ENCODE assay signal across 11 cellular contexts in the genomic region with DNA sequence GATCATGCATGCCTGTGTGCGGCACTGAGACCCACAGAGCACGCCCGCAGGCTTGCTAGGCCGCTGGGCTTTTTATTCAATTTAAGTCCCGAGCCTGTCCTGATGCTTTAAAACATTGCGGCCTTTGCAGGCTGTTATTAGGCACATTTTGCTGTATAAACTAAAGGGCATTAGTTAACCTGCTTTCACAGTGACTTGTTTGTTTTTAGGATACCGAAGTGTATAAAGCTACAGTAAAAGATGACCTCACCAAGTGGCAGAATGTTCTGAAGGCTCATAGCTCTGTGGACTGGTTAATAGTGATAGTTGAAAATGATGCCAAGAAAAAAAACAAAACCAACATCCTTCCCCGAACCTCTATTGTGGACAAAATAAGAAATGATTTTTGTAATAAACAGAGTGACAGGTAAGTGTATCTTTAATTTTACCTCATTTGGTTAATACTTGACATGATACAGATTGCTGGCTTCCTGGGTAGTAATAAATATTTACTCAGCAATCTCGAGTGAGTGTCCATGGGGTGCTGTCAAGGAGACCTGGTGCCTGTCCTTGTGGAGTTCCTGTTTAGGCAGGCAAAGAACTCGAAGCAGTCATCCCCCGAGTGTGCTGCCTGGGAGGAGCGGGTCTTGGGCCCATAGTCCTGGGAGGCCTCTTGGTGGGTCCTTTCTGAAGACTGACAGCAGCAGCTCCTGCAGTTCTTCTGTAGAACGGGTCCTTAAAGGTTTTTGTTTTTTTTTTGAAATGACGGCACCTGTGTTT. TPM values are rescaled to one million over a fixed set of nuclear protein-coding genes. Genes with fewer than 3 reads are reported as not detected.
A peak's percentile ranks its signal among the peaks of the same experiment; 100 is the strongest.
DNase-seq lines count a peak whose midpoint lies in the region; ATAC-seq and TF ChIP-seq lines count a peak whose summit lies in the region.
"Had no signal": no experiment of that assay in that cellular context is flagged by ENCODE, and none has a peak within 500 bp of the region (broad histone marks: within the 10 kb centered on the region; RNA-seq: fewer than 3 reads in every experiment).

No MANE protein-coding gene starts in this region.

- CTCF ChIA-PET in MCF 10A (lab: Yijun Ruan, JAX), result no interaction called here
- CTCF ChIA-PET in mammary epithelial cell (lab: Charles Lee; ENCODE audit: low non-redundant PET), result interaction anchor here (0.5 kb wide), 1 partner anchor 190 kb away, joined by 3 read pairs; no protein-coding TSS in a partner anchor

- H4K20me1 ChIP-seq in mammary epithelial cell (ENCODE audit: insufficient read depth, low read length), result no peaks in the 10 kb centered on the region

- peaks cover 71% of the 10 kb centered on the region for H3K79me2 ChIP-seq in mammary epithelial cell (ENCODE audit: insufficient read depth, low read length)

- peak overlapping the region; percentile 71 for H2AK5ac ChIP-seq in mesenchymal stem cell (ENCODE audit: low read length, severe bottlenecking)

- DNase-seq in MCF 10A (ENCODE audit: unreplicated experiment) (no peak), mammary epithelial cell (no peak), choroid plexus epithelial cell (ENCODE audit: low read depth) (peak; percentile 29), mesenchymal stem cell (peak; percentile 62), type B pancreatic cell (ENCODE audit: extremely low spot score, unreplicated experiment) (no peak), sciatic nerve (ENCODE audit: low spot score) (no peak), putamen (ENCODE audit: low spot score) (no peak), HK-2 (ENCODE audit: unreplicated experiment) (no peak)
- DNase-seq: activated naive CD8-positive, alpha-beta T cell treated with anti-CD3 and anti-CD28 coated beads for 36 hours; NCI-H2081 treated with DMSO at 0.1 percent for 48 hours had no signal

- no peak overlapping the region for H3K4me2 ChIP-seq in mammary epithelial cell (ENCODE audit: insufficient read depth, low read depth, low read length)
- H3K4me2 ChIP-seq in mesenchymal stem cell (ENCODE audit: low read length, poor library complexity, severe bottlenecking), result no peak overlapping the region

- H3K4me1 ChIP-seq in mammary epithelial cell (ENCODE audit: insufficient read depth, low read length) (no peaks in the 10 kb centered on the region), mesenchymal stem cell (ENCODE audit: control insufficient read depth, insufficient read depth, low read depth, low read length) (peaks cover 36% of the 10 kb centered on the region)

- H3K27me3 Mint-ChIP-seq in MCF 10A (ENCODE audit: insufficient read depth, unreplicated experiment) (no peaks in the 10 kb centered on the region), type B pancreatic cell (no peaks in the 10 kb centered on the region)
- H3K27me3 Mint-ChIP-seq: activated naive CD8-positive, alpha-beta T cell treated with anti-CD3 and anti-CD28 coated beads for 36 hours had no signal

- POLR2A ChIA-PET in MCF 10A (lab: Yijun Ruan, JAX), result interaction anchor here (1.2 kb wide), 1 partner anchor 17 kb away, joined by 3 read pairs; no protein-coding TSS in a partner anchor

- H3K36me3 Mint-ChIP-seq in MCF 10A (ENCODE audit: insufficient read depth, unreplicated experiment), result peaks cover 42% of the 10 kb centered on the region
- peaks cover 21% of the 10 kb centered on the region for H3K36me3 Mint-ChIP-seq in type B pancreatic cell

- intact Hi-C loops in MCF 10A (cut with micrococcal nuclease), result no loop called here
- intact Hi-C loops in mammary epithelial cell (cut with micrococcal nuclease), result no loop called here
- intact Hi-C loops in sciatic nerve (cut with DNase I), result no loop called here

- peak overlapping the region; percentile 75 for H2BK5ac ChIP-seq in mesenchymal stem cell (ENCODE audit: low read depth, low read length, poor library complexity, severe bottlenecking)

- peak overlapping the region; percentile 1 to 2 for H3K18ac ChIP-seq in mesenchymal stem cell (ENCODE audit: low read depth in 1 of 2, low read length in 2 of 2)

- no peak for ATAC-seq in sciatic nerve

- peaks cover 35% of the 10 kb centered on the region for H3K79me1 ChIP-seq in mesenchymal stem cell (replicated peaks; ENCODE audit: low read length, poor library complexity, severe bottlenecking)

- H3K9ac ChIP-seq in mammary epithelial cell (ENCODE audit: insufficient read depth, low read length) (no peak overlapping the region), mesenchymal stem cell (ENCODE audit: low read length) (no peak overlapping the region)

- H3K4me3 Mint-ChIP-seq in MCF 10A (ENCODE audit: unreplicated experiment) (no peak overlapping the region), type B pancreatic cell (no peak overlapping the region)
- H3K4me3 Mint-ChIP-seq: activated naive CD8-positive, alpha-beta T cell treated with anti-CD3 and anti-CD28 coated beads for 36 hours; T-helper 2 cell treated with Interferon-gamma antibody and Interleukin-4, amounts not matched to agents 5 μg/mL and 100 μg/mL, for 36 hours had no signal

- H3K36me3 ChIP-seq in mammary epithelial cell (ENCODE audit: insufficient read depth, low read length), result no peaks in the 10 kb centered on the region
- peaks cover 20 to 39% of the 10 kb centered on the region in 2 experiments for H3K36me3 ChIP-seq in mesenchymal stem cell (ENCODE audit: control insufficient read depth in 1 of 2, insufficient read depth in 2 of 2, low read depth in 1 of 2, low read length in 2 of 2)

- H3K27ac ChIP-seq in mammary epithelial cell (ENCODE audit: insufficient read depth, low read depth, low read length) (no peak overlapping the region), mesenchymal stem cell (ENCODE audit: low read length, poor library complexity, severe bottlenecking) (peak overlapping the region; percentile 93)

- no TSS peak for BruUV-seq in MCF 10A (replicated peaks; lab: Mats Ljungman, UMichigan)
- no TSS peak for BruUV-seq in mammary epithelial cell (replicated peaks; lab: Mats Ljungman, UMichigan)

- H3K4me1 Mint-ChIP-seq in MCF 10A (ENCODE audit: insufficient read depth, unreplicated experiment) (peaks cover 14% of the 10 kb centered on the region), type B pancreatic cell (ENCODE audit: unreplicated experiment) (peaks cover 27% of the 10 kb centered on the region)

- H3K9me3 Mint-ChIP-seq in MCF 10A (ENCODE audit: unreplicated experiment) (no peaks in the 10 kb centered on the region), type B pancreatic cell (no peaks in the 10 kb centered on the region)
- H3K9me3 Mint-ChIP-seq: activated naive CD8-positive, alpha-beta T cell treated with anti-CD3 and anti-CD28 coated beads for 36 hours; T-helper 2 cell treated with Interferon-gamma antibody and Interleukin-4, amounts not matched to agents 5 μg/mL and 100 μg/mL, for 36 hours had no signal

- no peak overlapping the region for H4K8ac ChIP-seq in mesenchymal stem cell (ENCODE audit: low read length)

- WGBS in mammary epithelial cell (ENCODE audit: low coverage, missing lambda C conversion rate), result 90% methylated on average over 13 of the region's 14 CpGs
- WGBS in mesenchymal stem cell, result 65% methylated on average over 11 of the region's 14 CpGs

- no peak overlapping the region for H2BK15ac ChIP-seq in mesenchymal stem cell (ENCODE audit: low read depth, poor library complexity, severe bottlenecking)

- H4K91ac ChIP-seq in mesenchymal stem cell (ENCODE audit: low read length), result no peak overlapping the region

- H2BK12ac ChIP-seq in mesenchymal stem cell (ENCODE audit: low read length in 2 of 2), result peak overlapping the region in 1 of 2 experiments; percentile 73

- in situ Hi-C loops in mammary epithelial cell (cut with MboI; ENCODE audit: low sequenced_read_pairs in 2 of 2), result no loop called here

- no peak overlapping the region for H3K4ac ChIP-seq in mesenchymal stem cell (ENCODE audit: low read depth in 1 of 2, low read length in 2 of 2)

- H3K14ac ChIP-seq in mesenchymal stem cell (ENCODE audit: low read length in 2 of 2), result no peak overlapping the region

- H3K4me3 ChIP-seq in mammary epithelial cell (replicated peaks in 1 of 3; ENCODE audit: insufficient read depth in 1 of 3, low read depth in 2 of 3, low read length in 3 of 3) (no peak overlapping the region), choroid plexus epithelial cell (ENCODE audit: low read depth, low read length) (no peak overlapping the region), mesenchymal stem cell (ENCODE audit: insufficient read depth in 1 of 2, low read depth in 1 of 2, low read length in 2 of 2) (no peak overlapping the region)

- H3K27ac Mint-ChIP-seq in MCF 10A (ENCODE audit: low read depth, unreplicated experiment) (peak overlapping the region; percentile 27), type B pancreatic cell (peak overlapping the region; percentile 38)
- H3K27ac Mint-ChIP-seq: activated naive CD8-positive, alpha-beta T cell treated with anti-CD3 and anti-CD28 coated beads for 36 hours; T-helper 2 cell treated with Interferon-gamma antibody and Interleukin-4, amounts not matched to agents 5 μg/mL and 100 μg/mL, for 36 hours had no signal

- no peaks in the 10 kb centered on the region for H3K9me3 ChIP-seq in mammary epithelial cell (replicated peaks; ENCODE audit: insufficient read depth, low read length)
- no peaks in the 10 kb centered on the region for H3K9me3 ChIP-seq in mesenchymal stem cell (ENCODE audit: control insufficient read depth, low read length)

- dilution Hi-C loops in mammary epithelial cell (cut with HindIII; ENCODE audit: low sequenced_read_pairs), result no loop called here

- no peaks in the 10 kb centered on the region for H3K27me3 ChIP-seq in mammary epithelial cell (ENCODE audit: insufficient read depth, low read length)
- H3K27me3 ChIP-seq in mesenchymal stem cell (ENCODE audit: control insufficient read depth in 1 of 2, insufficient read depth in 1 of 2, low read length in 2 of 2), result no peaks in the 10 kb centered on the region

- no peak for TF ChIP-seq CTCF in MCF 10A (IDR thresholded peaks at IDR 0.05; ENCODE audit: unreplicated experiment)
- no peak for TF ChIP-seq CTCF in mammary epithelial cell (conservative IDR thresholded peaks at IDR 0.05 in 1 of 2, IDR thresholded peaks at IDR 0.05 in 1 of 2; ENCODE audit: extremely low read depth in 1 of 2, insufficient read depth in 1 of 2, low read depth in 1 of 2, low read length in 2 of 2)
- TF ChIP-seq CTCF in choroid plexus epithelial cell (conservative IDR thresholded peaks at IDR 0.05; ENCODE audit: low read depth, low read length), result no peak
- TF ChIP-seq CTCF in type B pancreatic cell (conservative IDR thresholded peaks at IDR 0.05), result no peak

- H2AFZ ChIP-seq in mammary epithelial cell (ENCODE audit: low read depth, low read length), result no peak overlapping the region
- no peak overlapping the region for H2AFZ ChIP-seq in mesenchymal stem cell (ENCODE audit: low read depth, low read length)

- no peak overlapping the region for H2BK120ac ChIP-seq in mesenchymal stem cell (ENCODE audit: low read depth, low read length)

- H3K23ac ChIP-seq in mesenchymal stem cell (ENCODE audit: low read length in 2 of 2), result peak overlapping the region in 1 of 2 experiments; percentile 92

RNA-seq across cellular contexts. Expression of a gene that starts 40.1 kb away (rescaled TPM):
- total RNA-seq in MCF 10A (2022) (33.0 and 39.3 TPM in 2 replicates), mammary epithelial cell (10 to 100 TPM; 36.3 to 37.3 TPM), type B pancreatic cell (ENCODE audit: low replicate concordance) (33.7 and 37.0 TPM in 2 replicates), sciatic nerve (55.1 TPM)
- polyA plus RNA-seq in mammary epithelial cell, result 18.3 TPM
- polyA minus RNA-seq in mammary epithelial cell, result 113 TPM
- polyA plus RNA-seq in mesenchymal stem cell (2013, experiment 1 of 2), result 17.2 TPM
- polyA plus RNA-seq in mesenchymal stem cell (2013, experiment 2 of 2), result 17.3 TPM

RNA-seq across cellular contexts. Expression of a gene that starts 54.9 kb away (rescaled TPM):
- total RNA-seq in MCF 10A (2022) (11.2 and 16.5 TPM in 2 replicates), mammary epithelial cell (1 to 10 TPM; 3.5 to 6.3 TPM), type B pancreatic cell (ENCODE audit: low replicate concordance) (5.1 and 5.8 TPM in 2 replicates), sciatic nerve (6.4 TPM)
- 24.5 TPM for polyA plus RNA-seq in mammary epithelial cell
- 31.0 TPM for polyA minus RNA-seq in mammary epithelial cell
- 0.12 TPM for polyA plus RNA-seq in mesenchymal stem cell (2013, experiment 1 of 2)
- 0.15 TPM for polyA plus RNA-seq in mesenchymal stem cell (2013, experiment 2 of 2)

Comparison
In these comparisons a context has a peak if more than half of its experiments do, and no peak if none do; other contexts are left out.
1. DNase-seq: peak in choroid plexus epithelial cell (single experiment) and mesenchymal stem cell (single experiment); none in MCF 10A (single experiment), mammary epithelial cell (single experiment), type B pancreatic cell (single experiment), sciatic nerve (single experiment), putamen (single experiment) and HK-2 (single experiment).